9 cellular contexts compared by ENCODE assay signal in genomic region chr7:7321681-7322080, GRCh38.
DNase-seq lines count a peak whose midpoint lies in the region; ATAC-seq and TF ChIP-seq lines count a peak whose summit lies in the region.
"Had no signal": no experiment of that assay in that cellular context is flagged by ENCODE, and none has a peak within 500 bp of the region (broad histone marks: within the 10 kb centered on the region; RNA-seq: fewer than 3 reads in every experiment).

No MANE protein-coding gene starts in this region.

- no peaks in the 10 kb centered on the region for H3F3A ChIP-seq in OCI-LY1 (ENCODE audit: insufficient read depth, low read length)

- peak overlapping the region; percentile 67 for H3K4me2 ChIP-seq in OCI-LY1 (ENCODE audit: low read length)

- no peaks in the 10 kb centered on the region for H3K27me3 ChIP-seq in OCI-LY1 (ENCODE audit: insufficient read depth, low read length)

- peak overlapping the region; percentile 92 for H3K27ac ChIP-seq in OCI-LY1 (ENCODE audit: low read depth, low read length, poor library complexity, severe bottlenecking)

- H3K4me1 ChIP-seq in OCI-LY1 (ENCODE audit: insufficient read depth, low read length, severe bottlenecking) = peaks cover 35% of the 10 kb centered on the region

- H2AFZ ChIP-seq in OCI-LY1 (ENCODE audit: low read length) = 0 out of 2 replicates have a peak overlapping the region, but pooled peaks have one; percentile 7

- no peaks in the 10 kb centered on the region for H3K36me3 ChIP-seq in OCI-LY1 (ENCODE audit: insufficient read depth, low read length)

- TF ChIP-seq CTCF in OCI-LY1 (IDR thresholded peaks at IDR 0.05; ENCODE audit: low read length) = no peak

- ATAC-seq in GM18858 (IDR thresholded peaks at IDR 0.05; ENCODE audit: unreplicated experiment) = peak; percentile 76
- peak; percentile 95 for ATAC-seq in HG02885 (IDR thresholded peaks at IDR 0.05; ENCODE audit: poor library complexity, unreplicated experiment)
- ATAC-seq: HCT116 had no signal

- H3K9ac ChIP-seq in OCI-LY1 (ENCODE audit: low read length) = peak overlapping the region; percentile 38; the same call in 1 of the 2 replicates

- peak; percentile 40 for DNase-seq in myocyte (ENCODE audit: low read depth)
- no peak for DNase-seq in HT-29 (ENCODE audit: low spot score)
- DNase-seq in OCI-M1 (lab: John Stamatoyannopoulos, UW) = no peak
- no peak for DNase-seq in NCI-H82 (lab: John Stamatoyannopoulos, UW)
- DNase-seq in NCI-H1105 (lab: John Stamatoyannopoulos, UW) = no peak

- no peaks in the 10 kb centered on the region for H3K9me3 ChIP-seq in OCI-LY1 (ENCODE audit: low read length)

- no peaks in the 10 kb centered on the region for H3K79me2 ChIP-seq in OCI-LY1 (ENCODE audit: insufficient read depth, low read length)

- H3K4me3 ChIP-seq in OCI-LY1 (ENCODE audit: low read depth, low read length, poor library complexity, severe bottlenecking) = peak overlapping the region; percentile 32

- no peaks in the 10 kb centered on the region for H3K9me2 ChIP-seq in OCI-LY1 (ENCODE audit: low read depth, low read length)

- no peaks in the 10 kb centered on the region for H4K20me1 ChIP-seq in OCI-LY1 (ENCODE audit: insufficient read depth, low read length)
